In genomic region chr17:61895391-61895790, GRCh38 we compare ENCODE assay signal across 2 cellular contexts.
"Had no signal": no experiment of that assay in that cellular context is flagged by ENCODE, and none has a peak within 500 bp of the region (broad histone marks: within the 10 kb centered on the region; RNA-seq: fewer than 3 reads in every experiment).

No MANE protein-coding gene starts in this region.

- DNase-seq: GDM1, GF-D8 had no signal
